ENCODE assay signal across 1 cellular context in the genomic region with DNA sequence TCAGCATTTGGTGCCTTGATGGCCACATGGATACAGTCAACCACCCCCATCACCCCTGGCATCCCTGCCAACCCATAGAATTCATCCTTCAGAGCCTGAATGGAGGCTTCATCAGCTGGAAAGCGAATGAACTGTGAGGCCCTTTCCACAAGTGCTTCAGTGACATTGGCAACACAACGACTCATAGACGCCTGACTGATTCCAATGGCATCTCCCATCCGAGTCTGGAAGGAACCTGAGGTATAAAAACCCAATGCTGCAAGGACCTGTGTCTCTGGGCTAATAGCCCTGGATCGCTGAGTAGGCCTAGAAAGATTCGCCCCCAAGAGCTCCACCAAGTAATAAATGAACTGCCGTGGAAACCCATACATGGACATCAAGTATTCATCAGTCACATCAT.
A peak's percentile ranks its signal among the peaks of the same experiment; 100 is the strongest.
TF ChIP-seq lines count a peak whose summit lies in the region.

No MANE protein-coding gene starts in this region.

TF ChIP-seq in HepG2, 621 proteins besides CTCF, POLR2A, EP300 and RAD21:
- 0 out of 2 replicates have a peak, but pooled peaks have one; percentile 8 for TF ChIP-seq FOSL2 (CRISPR knock-in tag; IDR thresholded peaks at IDR 0.05)
- no peak for TF ChIP-seq ZNF224 (CRISPR knock-in tag; IDR thresholded peaks at IDR 0.05)
